In the genomic region with DNA sequence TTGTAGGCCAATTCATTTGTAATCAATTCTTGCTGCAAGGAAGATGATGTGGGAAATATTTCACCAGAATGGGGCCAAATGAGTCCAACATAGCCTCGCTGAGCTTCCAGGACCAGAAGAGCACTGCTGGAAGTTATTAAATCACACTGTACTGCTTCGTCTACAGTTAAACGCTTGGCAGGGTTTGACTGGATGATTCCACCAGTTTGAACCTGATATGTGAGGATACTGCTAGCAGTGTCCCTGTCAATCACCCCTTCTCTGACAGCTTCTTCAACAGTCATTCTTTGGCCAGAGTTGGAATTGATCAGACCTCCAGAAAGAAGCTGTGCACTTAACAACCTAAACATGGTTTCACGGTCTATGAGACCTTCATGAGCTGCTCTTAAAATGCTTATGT, we compare ENCODE assay signal across 8 cellular contexts.
"Had no signal": no experiment of that assay in that cellular context is flagged by ENCODE, and none has a peak within 500 bp of the region (broad histone marks: within the 10 kb centered on the region; RNA-seq: fewer than 3 reads in every experiment).

No MANE protein-coding gene starts in this region.

- H3K4me3 ChIP-seq: GM23338, K562 had no signal

- ATAC-seq: GM23338, K562 had no signal

- H3K4me2 ChIP-seq: GM23338 had no signal

- FAIRE-seq: H1, HTR-8/SVneo, K562 had no signal

- H2AFZ ChIP-seq: GM23338 had no signal

- DNase-seq: H9, HCEC 1CT, IMR-90, KG1 had no signal
